Comparison of ENCODE assay signal across 9 cellular contexts in genomic region chr2:110101280-110101844, GRCh38. TPM values are rescaled to one million over a fixed set of nuclear protein-coding genes. Genes with fewer than 3 reads are reported as not detected.
DNase-seq lines count a peak whose midpoint lies in the region; TF ChIP-seq lines count a peak whose summit lies in the region.
"Had no signal": no experiment of that assay in that cellular context is flagged by ENCODE, and none has a peak within 500 bp of the region (broad histone marks: within the 10 kb centered on the region; RNA-seq: fewer than 3 reads in every experiment).

No MANE protein-coding gene starts in this region.

- H3K36me3 Mint-ChIP-seq in nephron progenitor cell (ENCODE audit: low read depth): no peaks in the 10 kb centered on the region
- H3K36me3 Mint-ChIP-seq: memory B cell had no signal

- peak overlapping the region; percentile 21 for H3K9ac ChIP-seq in endocrine pancreas (ENCODE audit: control insufficient read depth, insufficient read depth, low read length)

- peaks cover 8% of the 10 kb centered on the region for H3K9me3 Mint-ChIP-seq in nephron progenitor cell

- no peaks in the 10 kb centered on the region for H3K36me3 ChIP-seq in endocrine pancreas (ENCODE audit: control insufficient read depth, insufficient read depth, low read length)
- no peaks in the 10 kb centered on the region for H3K36me3 ChIP-seq in mesodermal cell (ENCODE audit: control insufficient read depth, insufficient read depth, low read length)
- H3K36me3 ChIP-seq in uterus: no peaks in the 10 kb centered on the region

- peaks cover 4% of the 10 kb centered on the region for H3K4me1 ChIP-seq in endocrine pancreas (ENCODE audit: control insufficient read depth, insufficient read depth, low read length)
- H3K4me1 ChIP-seq in mesodermal cell (ENCODE audit: control insufficient read depth, insufficient read depth, low read length, poor library complexity, severe bottlenecking): peaks cover 33% of the 10 kb centered on the region
- no peaks in the 10 kb centered on the region for H3K4me1 ChIP-seq in uterus

- WGBS in mesodermal cell (ENCODE audit: insufficient coverage in 2 of 2), 2 experiments: 34 to 62% methylated on average over 7 to 9 of the region's 11 CpGs

- no peak for TF ChIP-seq POLR2A in uterus (IDR thresholded peaks at IDR 0.05)

- H3K27me3 ChIP-seq in endocrine pancreas (ENCODE audit: control insufficient read depth, insufficient read depth, low read length): no peaks in the 10 kb centered on the region
- no peaks in the 10 kb centered on the region for H3K27me3 ChIP-seq in uterus

- H3K4me1 Mint-ChIP-seq in nephron progenitor cell: peaks cover 69% of the 10 kb centered on the region
- H3K4me1 Mint-ChIP-seq: memory B cell had no signal

- TF ChIP-seq CTCF in uterus (IDR thresholded peaks at IDR 0.05) (peak in 1 of 4 experiments; percentile 3), nephron progenitor cell (IDR thresholded peaks at IDR 0.05) (no peak)

- no peaks in the 10 kb centered on the region for H3K9me3 ChIP-seq in endocrine pancreas (ENCODE audit: control insufficient read depth, low read length)
- H3K9me3 ChIP-seq in mesodermal cell (ENCODE audit: control insufficient read depth, low read length): peaks cover 3% of the 10 kb centered on the region
- no peaks in the 10 kb centered on the region for H3K9me3 ChIP-seq in uterus

- intact Hi-C loops in uterus (cut with DNase I; ENCODE audit: low total_unique reads): no loop called here

- no peak overlapping the region for H3K4me3 Mint-ChIP-seq in nephron progenitor cell
- H3K4me3 Mint-ChIP-seq: memory B cell had no signal

- H3K4me3 ChIP-seq in endocrine pancreas (ENCODE audit: control insufficient read depth, insufficient read depth, low read length) (no peak overlapping the region), mesodermal cell (ENCODE audit: extremely low read depth, insufficient read depth, low read length, poor library complexity, severe bottlenecking) (no peak overlapping the region), uterus (no peak overlapping the region)

- peak overlapping the region; percentile 97 for H3K27ac ChIP-seq in mesodermal cell (ENCODE audit: low read depth, low read length, severe bottlenecking)
- H3K27ac ChIP-seq in uterus: peak overlapping the region; percentile 76 to 85

- H3K27me3 Mint-ChIP-seq in nephron progenitor cell (ENCODE audit: low read depth, poor library complexity): peaks cover 8% of the 10 kb centered on the region

- peak in 9 of 14 donors; percentile 12 to 81 (median 31) for DNase-seq in C1 segment of cervical spinal cord (lab: John Stamatoyannopoulos, UW)
- peak; percentile 98 for DNase-seq in HT-29 (ENCODE audit: low spot score)
- DNase-seq in RPMI8226: peak; percentile 62
- DNase-seq in uterus: peak; percentile 85 to 88
- no peak for DNase-seq in GM19238 (ENCODE audit: insufficient read length, low spot score)
- no peak for DNase-seq in nephron progenitor cell

- no peak overlapping the region for H3K27ac Mint-ChIP-seq in nephron progenitor cell
- H3K27ac Mint-ChIP-seq: memory B cell had no signal

RNA-seq across cellular contexts. Expression of gene MALL, which starts 14.3 kb away (rescaled TPM):
- total RNA-seq in HT-29 (2014; rRNA removed; shearing (Covaris generic)): 82.0 and 83.0 TPM in 2 replicates
- polyA plus RNA-seq in mesodermal cell (2013, experiment 1 of 2): 1.4 TPM
- 1.6 TPM for polyA plus RNA-seq in mesodermal cell (2013, experiment 2 of 2)
- total RNA-seq in uterus: 10 to 100 TPM in 3 of 4 donors, under 1 TPM in 1; 0.59 to 46.4 (median 16.4) TPM

Comparison
In these comparisons a context has a peak if more than half of its experiments do, and no peak if none do; other contexts are left out.
1. DNase-seq: peak in C1 segment of cervical spinal cord (9 of 14), HT-29 (single experiment), RPMI8226 (single experiment) and uterus (2 of 2); none in GM19238 (single experiment) and nephron progenitor cell (single experiment).